In genomic region chr11:131302831-131303230, GRCh38 we compare ENCODE assay signal across 15 cellular contexts.
DNase-seq lines count a peak whose midpoint lies in the region; ATAC-seq and TF ChIP-seq lines count a peak whose summit lies in the region.
"Had no signal": no experiment of that assay in that cellular context is flagged by ENCODE, and none has a peak within 500 bp of the region (broad histone marks: within the 10 kb centered on the region; RNA-seq: fewer than 3 reads in every experiment).

No MANE protein-coding gene starts in this region.

- no peaks in the 10 kb centered on the region for H3K36me3 ChIP-seq in brain microvascular endothelial cell (replicated peaks)
- H3K36me3 ChIP-seq: BLaER1 had no signal

- in situ Hi-C loops in brain microvascular endothelial cell (cut with HindIII; ENCODE audit: low pct_ligation_motif_present, low sequenced_read_pairs): no loop called here

- H3K27me3 ChIP-seq in brain microvascular endothelial cell (replicated peaks): no peaks in the 10 kb centered on the region
- H3K27me3 ChIP-seq: BLaER1 had no signal

- no peaks in the 10 kb centered on the region for H3K4me1 Mint-ChIP-seq in effector memory CD8-positive, alpha-beta T cell (ENCODE audit: low read depth in 2 of 2)
- no peaks in the 10 kb centered on the region for H3K4me1 Mint-ChIP-seq in activated naive CD8-positive, alpha-beta T cell treated with anti-CD3 and anti-CD28 coated beads, Interleukin-2, amount 50 U/mL, for 24 hours

- no peak overlapping the region for H3K27ac Mint-ChIP-seq in effector memory CD8-positive, alpha-beta T cell
- H3K27ac Mint-ChIP-seq in activated naive CD8-positive, alpha-beta T cell treated with anti-CD3 and anti-CD28 coated beads, Interleukin-2, amount 50 U/mL, for 24 hours: no peak overlapping the region

- TF ChIP-seq CTCF in brain microvascular endothelial cell (IDR thresholded peaks at IDR 0.05; ENCODE audit: low read depth, low read length, missing control alignments): no peak

- H3K27me3 Mint-ChIP-seq in effector memory CD8-positive, alpha-beta T cell: peaks cover 10 to 18% of the 10 kb centered on the region in 2 donors
- peaks cover 7% of the 10 kb centered on the region for H3K27me3 Mint-ChIP-seq in activated naive CD8-positive, alpha-beta T cell treated with anti-CD3 and anti-CD28 coated beads, Interleukin-2, amount 50 U/mL, for 24 hours

- no peak overlapping the region for H3K27ac ChIP-seq in brain microvascular endothelial cell
- H3K27ac ChIP-seq: BLaER1 had no signal

- no peak overlapping the region for H3K4me3 ChIP-seq in brain microvascular endothelial cell (ENCODE audit: low read depth, low read length)
- H3K4me3 ChIP-seq: BLaER1 had no signal

- H3K4me3 Mint-ChIP-seq in effector memory CD8-positive, alpha-beta T cell: no peak overlapping the region
- H3K4me3 Mint-ChIP-seq in activated naive CD8-positive, alpha-beta T cell treated with anti-CD3 and anti-CD28 coated beads, Interleukin-2, amount 50 U/mL, for 24 hours: no peak overlapping the region

- peaks cover 0 to 7% of the 10 kb centered on the region in 2 donors for H3K9me3 Mint-ChIP-seq in effector memory CD8-positive, alpha-beta T cell
- H3K9me3 Mint-ChIP-seq in activated naive CD8-positive, alpha-beta T cell treated with anti-CD3 and anti-CD28 coated beads, Interleukin-2, amount 50 U/mL, for 24 hours: peaks cover 5% of the 10 kb centered on the region

- ATAC-seq in effector memory CD8-positive, alpha-beta T cell (replicated peaks): no peak
- no peak for ATAC-seq in activated naive CD8-positive, alpha-beta T cell treated with anti-CD3 and anti-CD28 coated beads, Interleukin-2, amount 50 U/mL, for 24 hours
- ATAC-seq in stimulated activated naive CD8-positive, alpha-beta T cell treated with anti-CD3 and anti-CD28 coated beads, Interleukin-15, Interleukin-2, amounts not matched to agents 100 U/mL and 50 U/mL, for 24 hours: no peak
- ATAC-seq: PC-3 had no signal

- H3K36me3 Mint-ChIP-seq in effector memory CD8-positive, alpha-beta T cell (ENCODE audit: insufficient read depth): no peaks in the 10 kb centered on the region
- no peaks in the 10 kb centered on the region for H3K36me3 Mint-ChIP-seq in activated naive CD8-positive, alpha-beta T cell treated with anti-CD3 and anti-CD28 coated beads, Interleukin-2, amount 50 U/mL, for 24 hours (ENCODE audit: low read depth)

- DNase-seq in Daoy (ENCODE audit: low read depth) (peak; percentile 45), LHCN-M2 (ENCODE audit: low read depth) (peak; percentile 84), astrocyte of the hippocampus (ENCODE audit: low read depth, low spot score) (peak; percentile 72), myocyte (ENCODE audit: low read depth) (peak; percentile 92), brain microvascular endothelial cell (no peak)
- DNase-seq in effector memory CD8-positive, alpha-beta T cell: no peak
- DNase-seq in activated naive CD8-positive, alpha-beta T cell treated with anti-CD3 and anti-CD28 coated beads, Interleukin-2, amount 50 U/mL, for 24 hours: no peak
- no peak for DNase-seq in stimulated activated naive CD8-positive, alpha-beta T cell treated with anti-CD3 and anti-CD28 coated beads, Interleukin-15, Interleukin-2, amounts not matched to agents 100 U/mL and 50 U/mL, for 24 hours
- DNase-seq: ACHN, IMR-90, NCI-H146, NCI-H345, NCI-H526 treated with DMSO at 0.1 percent for 48 hours, PC-3 had no signal

Comparison
In these comparisons a context has a peak if more than half of its experiments do, and no peak if none do; other contexts are left out.
1. DNase-seq: peak in Daoy (single experiment), LHCN-M2 (single experiment), astrocyte of the hippocampus (single experiment) and myocyte (single experiment); none in effector memory CD8-positive, alpha-beta T cell (0 of 3), activated naive CD8-positive, alpha-beta T cell treated with anti-CD3 and anti-CD28 coated beads, Interleukin-2, amount 50 U/mL, for 24 hours (single experiment), brain microvascular endothelial cell (single experiment) and stimulated activated naive CD8-positive, alpha-beta T cell treated with anti-CD3 and anti-CD28 coated beads, Interleukin-15, Interleukin-2, amounts not matched to agents 100 U/mL and 50 U/mL, for 24 hours (single experiment).